Comparison of ENCODE assay signal across 9 cellular contexts in genomic region chrY:12905910-12906309, GRCh38. TPM values are rescaled to one million over a fixed set of nuclear protein-coding genes. Genes with fewer than 3 reads are reported as not detected.
DNase-seq lines count a peak whose midpoint lies in the region; ATAC-seq and TF ChIP-seq lines count a peak whose summit lies in the region.
"Had no signal": no experiment of that assay in that cellular context is flagged by ENCODE, and none has a peak within 500 bp of the region (broad histone marks: within the 10 kb centered on the region; RNA-seq: fewer than 3 reads in every experiment).

No MANE protein-coding gene starts in this region.

- POLR2A ChIA-PET in CD8-positive, alpha-beta T cell (lab: Charles Lee), result no interaction called here

- TF ChIP-seq CTCF in CD8-positive, alpha-beta T cell (IDR thresholded peaks at IDR 0.05), result no peak
- no peak for TF ChIP-seq CTCF in HFF-Myc (IDR thresholded peaks at IDR 0.05; ENCODE audit: low read depth, low read length, missing control alignments)

- H3K36me3 ChIP-seq in CD8-positive, alpha-beta T cell (ENCODE audit: insufficient read depth, low read length), result peaks cover 5% of the 10 kb centered on the region
- no peaks in the 10 kb centered on the region for H3K36me3 ChIP-seq in muscle layer of duodenum (ENCODE audit: control insufficient read depth in 1 of 2, insufficient read depth in 2 of 2, low read length in 2 of 2)

- H3K9me3 ChIP-seq in CD8-positive, alpha-beta T cell (ENCODE audit: low read length), result no peaks in the 10 kb centered on the region
- H3K9me3 ChIP-seq in muscle layer of duodenum (ENCODE audit: control insufficient read depth in 1 of 2, low read length in 2 of 2), result no peaks in the 10 kb centered on the region

- peaks cover 42% of the 10 kb centered on the region for H3K36me3 Mint-ChIP-seq in CD8-positive, alpha-beta T cell

- no peak for ATAC-seq in CD8-positive, alpha-beta T cell
- ATAC-seq in GM18867 (IDR thresholded peaks at IDR 0.05; ENCODE audit: unreplicated experiment), result no peak

- peak overlapping the region; percentile 100 for H3K27ac ChIP-seq in CD8-positive, alpha-beta T cell (ENCODE audit: low read depth, low read length)
- H3K27ac ChIP-seq in muscle layer of duodenum (ENCODE audit: low read length), result peak overlapping the region; percentile 100

- peaks cover 35% of the 10 kb centered on the region for H3K4me1 ChIP-seq in CD8-positive, alpha-beta T cell (ENCODE audit: insufficient read depth, low read length)
- peaks cover 0 to 15% of the 10 kb centered on the region in 2 donors for H3K4me1 ChIP-seq in muscle layer of duodenum (ENCODE audit: control insufficient read depth in 1 of 2, insufficient read depth in 2 of 2, low read length in 2 of 2)

- H3K27ac Mint-ChIP-seq in CD8-positive, alpha-beta T cell, result peak overlapping the region; percentile 100

- no peaks in the 10 kb centered on the region for H3K27me3 Mint-ChIP-seq in CD8-positive, alpha-beta T cell (ENCODE audit: low read depth)

- H3K27me3 ChIP-seq in CD8-positive, alpha-beta T cell (ENCODE audit: insufficient read depth, low read length), result no peaks in the 10 kb centered on the region
- no peaks in the 10 kb centered on the region for H3K27me3 ChIP-seq in muscle layer of duodenum (ENCODE audit: low read depth, low read length)

- DNase-seq in CD8-positive, alpha-beta T cell, result no peak
- no peak for DNase-seq in HFF-Myc (ENCODE audit: extremely low read depth, low read depth)
- peak; percentile 8 for DNase-seq in cerebellar cortex (ENCODE audit: low spot score)
- no peak for DNase-seq in COLO668 (lab: John Stamatoyannopoulos, UW; ENCODE audit: unreplicated experiment)
- DNase-seq in OCI-M1 (lab: John Stamatoyannopoulos, UW), result no peak
- DNase-seq: T-helper 9 cell had no signal

- intact Hi-C loops in CD8-positive, alpha-beta T cell (cut with DNase I, micrococcal nuclease), result loop anchor here in 1 of 2 experiments (2.0 to 10.0 kb wide), 3 partner anchors 243 to 799 kb away; partner anchors contain the start of gene TMSB4Y

- H3K9me3 Mint-ChIP-seq in CD8-positive, alpha-beta T cell, result no peaks in the 10 kb centered on the region

- peak overlapping the region; percentile 99 for H3K4me3 Mint-ChIP-seq in CD8-positive, alpha-beta T cell

- CTCF ChIA-PET in CD8-positive, alpha-beta T cell (lab: Charles Lee), result no interaction called here

- peaks cover 36% of the 10 kb centered on the region for H3K4me1 Mint-ChIP-seq in CD8-positive, alpha-beta T cell (ENCODE audit: low read depth)

- H3K4me3 ChIP-seq in CD8-positive, alpha-beta T cell (ENCODE audit: low read depth, low read length), result peak overlapping the region; percentile 96
- H3K4me3 ChIP-seq in HFF-Myc (replicated peaks; ENCODE audit: low read depth, low read length) (peak overlapping the region; percentile 90), muscle layer of duodenum (ENCODE audit: low read depth in 1 of 2, low read length in 2 of 2) (peak overlapping the region; percentile 73 to 96)

RNA-seq across cellular contexts. Expression of gene DDX3Y, which starts 1.2 kb away (rescaled TPM):
- total RNA-seq in CD8-positive, alpha-beta T cell, result 100 to 1,000 TPM; 504 to 544 TPM
- total RNA-seq: MCF 10A had no signal
